Comparison of ENCODE assay signal across 1 cellular context in the genomic region with DNA sequence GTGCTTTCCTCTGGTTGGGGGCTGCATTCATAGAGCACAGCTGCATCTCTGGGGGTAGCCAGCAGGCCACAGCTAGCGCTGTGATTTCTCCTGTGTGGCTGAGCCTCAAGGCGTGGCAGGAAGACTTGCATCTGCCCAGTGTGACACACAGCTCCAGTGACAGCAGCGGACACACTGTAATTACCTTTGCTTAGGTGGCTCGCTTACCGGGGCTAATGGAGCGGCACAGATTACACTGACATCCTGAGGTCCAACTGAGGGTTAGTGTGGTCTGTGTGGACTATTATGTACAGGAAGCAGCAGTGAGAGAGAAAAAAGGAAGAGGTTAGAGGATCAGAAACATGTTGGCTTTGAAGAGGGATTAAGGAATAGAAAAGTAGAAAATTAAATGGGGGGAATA.
TF ChIP-seq lines count a peak whose summit lies in the region.

No MANE protein-coding gene starts in this region.

TF ChIP-seq in H1, 55 proteins besides CTCF, POLR2A, EP300 and RAD21 (continued from another document):
- TF ChIP-seq, protein P1, sequence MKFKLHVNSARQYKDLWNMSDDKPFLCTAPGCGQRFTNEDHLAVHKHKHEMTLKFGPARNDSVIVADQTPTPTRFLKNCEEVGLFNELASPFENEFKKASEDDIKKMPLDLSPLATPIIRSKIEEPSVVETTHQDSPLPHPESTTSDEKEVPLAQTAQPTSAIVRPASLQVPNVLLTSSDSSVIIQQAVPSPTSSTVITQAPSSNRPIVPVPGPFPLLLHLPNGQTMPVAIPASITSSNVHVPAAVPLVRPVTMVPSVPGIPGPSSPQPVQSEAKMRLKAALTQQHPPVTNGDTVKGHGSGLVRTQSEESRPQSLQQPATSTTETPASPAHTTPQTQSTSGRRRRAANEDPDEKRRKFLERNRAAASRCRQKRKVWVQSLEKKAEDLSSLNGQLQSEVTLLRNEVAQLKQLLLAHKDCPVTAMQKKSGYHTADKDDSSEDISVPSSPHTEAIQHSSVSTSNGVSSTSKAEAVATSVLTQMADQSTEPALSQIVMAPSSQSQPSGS (IDR thresholded peaks at IDR 0.05; ENCODE audit: low read length), result no peak
- no peak for TF ChIP-seq EGR1 (IDR thresholded peaks at IDR 0.05; ENCODE audit: borderline replicate concordance, low read depth, low read length)
- TF ChIP-seq SIRT6 (IDR thresholded peaks at IDR 0.05; ENCODE audit: low read length), result no peak
- no peak for TF ChIP-seq ASH2L (IDR thresholded peaks at IDR 0.05; ENCODE audit: low read length)
- TF ChIP-seq POLR2AphosphoS5 (IDR thresholded peaks at IDR 0.05; ENCODE audit: low read depth, low read length), result no peak
- no peak for TF ChIP-seq SP1 (IDR thresholded peaks at IDR 0.05; ENCODE audit: low read depth, low read length)
- no peak for TF ChIP-seq SP4 (IDR thresholded peaks at IDR 0.05; ENCODE audit: low read length)
TF ChIP-seq in H1: peak in this region for 0.
